In genomic region chr7:12686894-12687212, GRCh38 we compare ENCODE assay signal across 8 cellular contexts. TPM values are rescaled to one million over a fixed set of nuclear protein-coding genes. Genes with fewer than 3 reads are reported as not detected.
DNase-seq lines count a peak whose midpoint lies in the region; ATAC-seq and TF ChIP-seq lines count a peak whose summit lies in the region.

No MANE protein-coding gene starts in this region.

- in situ Hi-C loops in brain microvascular endothelial cell (cut with HindIII; ENCODE audit: low pct_ligation_motif_present, low sequenced_read_pairs) (no loop called here), G401 (cut with HindIII; ENCODE audit: low sequenced_read_pairs) (no loop called here)

- peaks cover 15% of the 10 kb centered on the region for H3K4me1 ChIP-seq in ACC112 (ENCODE audit: control insufficient read depth, insufficient read depth, low read length, unreplicated experiment)
- no peaks in the 10 kb centered on the region for H3K4me1 ChIP-seq in mucosa of stomach (ENCODE audit: control insufficient read depth, insufficient read depth, low read length)

- peak; percentile 28 for ATAC-seq in HG02852 (IDR thresholded peaks at IDR 0.05; ENCODE audit: unreplicated experiment)
- ATAC-seq in GM19463 (IDR thresholded peaks at IDR 0.05; ENCODE audit: unreplicated experiment) = no peak
- ATAC-seq in HG03442 (IDR thresholded peaks at IDR 0.05; ENCODE audit: unreplicated experiment) = no peak

- H3K36me3 ChIP-seq in ACC112 (ENCODE audit: insufficient read depth, low read length) (no peaks in the 10 kb centered on the region), brain microvascular endothelial cell (replicated peaks) (no peaks in the 10 kb centered on the region), mucosa of stomach (ENCODE audit: control insufficient read depth, insufficient read depth, low read length) (no peaks in the 10 kb centered on the region)

- peak overlapping the region; percentile 75 for H3K9ac ChIP-seq in mucosa of stomach (ENCODE audit: low read length)

- H3K27me3 ChIP-seq in ACC112 (ENCODE audit: insufficient read depth, low read length) (no peaks in the 10 kb centered on the region), brain microvascular endothelial cell (replicated peaks) (no peaks in the 10 kb centered on the region), mucosa of stomach (ENCODE audit: control insufficient read depth, insufficient read depth, low read length) (no peaks in the 10 kb centered on the region)

- H3K27ac ChIP-seq in ACC112 (ENCODE audit: low read depth, low read length) (peak overlapping the region; percentile 75; the same call in 1 of the 2 replicates), brain microvascular endothelial cell (peak overlapping the region; percentile 80)

- peaks cover 31% of the 10 kb centered on the region for H3K79me2 ChIP-seq in ACC112 (ENCODE audit: control insufficient read depth, insufficient read depth, low read length, unreplicated experiment)

- H2AFZ ChIP-seq in ACC112 (ENCODE audit: low read length, unreplicated experiment) = peak overlapping the region; percentile 94

- no peaks in the 10 kb centered on the region for H3K9me3 ChIP-seq in mucosa of stomach (ENCODE audit: control insufficient read depth, low read length)

- DNase-seq in brain microvascular endothelial cell (no peak), G401 (ENCODE audit: low spot score) (no peak), NCI-H146 treated with DMSO at 0.1 percent for 48 hours (lab: John Stamatoyannopoulos, UW; ENCODE audit: unreplicated experiment) (no peak)

- TF ChIP-seq CTCF in brain microvascular endothelial cell (IDR thresholded peaks at IDR 0.05; ENCODE audit: low read depth, low read length, missing control alignments) = no peak

- peak overlapping the region; percentile 82 for H3K4me3 ChIP-seq in ACC112 (ENCODE audit: low read depth, low read length)
- H3K4me3 ChIP-seq in brain microvascular endothelial cell (ENCODE audit: low read depth, low read length) = peak overlapping the region; percentile 80
- peak overlapping the region; percentile 82 for H3K4me3 ChIP-seq in mucosa of stomach (ENCODE audit: low read length)

RNA-seq across cellular contexts. Expression of gene ARL4A, which starts 0.6 kb away (rescaled TPM):
- total RNA-seq in G401 (2014; rRNA removed; shearing (Covaris generic)) = 21.4 and 26.1 TPM in 2 replicates
